17 cellular contexts compared by ENCODE assay signal in the genomic region with DNA sequence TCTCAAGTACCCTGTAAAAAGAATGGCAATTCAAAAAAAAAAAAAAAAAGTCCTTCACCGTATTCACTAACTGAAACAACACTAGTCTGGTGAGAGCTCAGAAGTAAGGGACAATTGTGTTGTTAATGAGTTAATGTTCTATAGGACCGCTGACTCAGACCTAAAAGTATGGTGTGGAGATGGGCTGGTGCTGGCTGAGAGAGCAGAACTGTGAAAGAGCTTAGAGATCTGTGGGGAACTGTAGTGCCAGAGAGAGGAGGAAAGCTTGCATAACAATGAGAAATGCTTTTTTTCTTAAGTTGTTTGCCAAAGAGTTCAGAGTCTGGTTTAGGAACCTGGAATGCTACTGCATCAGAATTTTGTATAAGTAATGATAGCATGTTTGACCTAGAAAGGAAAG.
DNase-seq lines count a peak whose midpoint lies in the region; ATAC-seq and TF ChIP-seq lines count a peak whose summit lies in the region.
"Had no signal": no experiment of that assay in that cellular context is flagged by ENCODE, and none has a peak within 500 bp of the region (broad histone marks: within the 10 kb centered on the region; RNA-seq: fewer than 3 reads in every experiment).

No MANE protein-coding gene starts in this region.

- POLR2A ChIA-PET in GM10248 (lab: Yijun Ruan, JAX), result no interaction called here

- TF ChIP-seq CTCF in fibroblast of pulmonary artery (IDR thresholded peaks at IDR 0.05; ENCODE audit: low read length, missing control alignments) (no peak), GM10248 (IDR thresholded peaks at IDR 0.05; ENCODE audit: control extremely low read depth, extremely low read depth, low read depth, missing control alignments) (no peak)

- CTCF ChIA-PET in GM10248 (lab: Yijun Ruan, JAX), result no interaction called here

- no peak for ATAC-seq in GM21360 (IDR thresholded peaks at IDR 0.05; ENCODE audit: unreplicated experiment)
- ATAC-seq: CD8-positive, alpha-beta T cell; heart left ventricle; stimulated activated memory B cell treated with anti-CD40 and anti-IgM and Interleukin-4, amounts not matched to agents 10 μg/mL and 1 μg/mL and 100 μg/mL, for 72 hours had no signal

- DNase-seq in DMS79 treated with DMSO at 0.1 percent for 48 hours (lab: John Stamatoyannopoulos, UW) (peak; percentile 12), DMS79 (lab: John Stamatoyannopoulos, UW) (no peak), HK-2 (ENCODE audit: unreplicated experiment) (peak; percentile 1), fibroblast of pulmonary artery (ENCODE audit: low read depth) (peak; percentile 6), NAMALWA (ENCODE audit: low spot score) (no peak), GM10248 (ENCODE audit: extremely low spot score) (no peak)
- no peak for DNase-seq in activated naive CD4-positive, alpha-beta T cell treated with anti-CD3 and anti-CD28 coated beads, Interleukin-2, amount 50 U/mL, for 16 hours
- DNase-seq: activated naive CD4-positive, alpha-beta T cell treated with Interleukin-2 at 50 U/mL for 16 hours; CD8-positive, alpha-beta T cell; heart left ventricle; KG1; NCI-H1417 treated with DMSO at 0.1 percent for 48 hours; NCI-H526; sigmoid colon had no signal

- no peak overlapping the region for H3K4me3 ChIP-seq in fibroblast of pulmonary artery (replicated peaks; ENCODE audit: low read depth, low read length)
- H3K4me3 ChIP-seq: cardiac muscle cell, heart left ventricle, sigmoid colon had no signal

Comparison
In these comparisons a context has a peak if more than half of its experiments do, and no peak if none do; other contexts are left out.
1. DNase-seq: peak in DMS79 treated with DMSO at 0.1 percent for 48 hours (single experiment), HK-2 (single experiment) and fibroblast of pulmonary artery (single experiment); none in DMS79 (single experiment), activated naive CD4-positive, alpha-beta T cell treated with anti-CD3 and anti-CD28 coated beads, Interleukin-2, amount 50 U/mL, for 16 hours (single experiment), NAMALWA (single experiment) and GM10248 (single experiment).